In the genomic region with DNA sequence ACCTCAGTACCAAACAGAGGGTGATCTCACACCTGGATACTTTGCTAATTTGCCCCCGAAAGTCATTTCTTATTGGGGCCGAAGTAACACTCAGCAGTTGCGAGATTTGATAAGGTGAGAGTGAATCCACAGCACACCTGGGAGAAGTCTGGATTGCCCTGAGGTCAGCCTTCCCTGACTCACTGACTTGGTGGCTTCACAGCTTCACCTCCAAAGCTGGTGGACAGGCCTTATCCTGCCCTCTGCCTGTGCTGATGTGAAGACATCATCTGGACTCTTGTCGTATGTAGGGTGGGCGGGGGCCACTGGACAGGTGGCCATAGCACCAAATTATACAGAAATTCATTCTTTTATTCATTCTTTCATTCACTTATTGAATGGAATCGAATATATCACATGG, we compare ENCODE assay signal across 1 cellular context.
TF ChIP-seq lines count a peak whose summit lies in the region.

No MANE protein-coding gene starts in this region.

TF ChIP-seq in HCT116, 20 proteins besides CTCF, POLR2A, EP300 and RAD21:
- TF ChIP-seq ZFX (IDR thresholded peaks at IDR 0.05) (no peak), FOSL1 (IDR thresholded peaks at IDR 0.05; ENCODE audit: low read depth) (peak; percentile 25; the same call in 1 of the 2 replicates), SRF (IDR thresholded peaks at IDR 0.05; ENCODE audit: low read depth) (no peak)
